In the genomic region with DNA sequence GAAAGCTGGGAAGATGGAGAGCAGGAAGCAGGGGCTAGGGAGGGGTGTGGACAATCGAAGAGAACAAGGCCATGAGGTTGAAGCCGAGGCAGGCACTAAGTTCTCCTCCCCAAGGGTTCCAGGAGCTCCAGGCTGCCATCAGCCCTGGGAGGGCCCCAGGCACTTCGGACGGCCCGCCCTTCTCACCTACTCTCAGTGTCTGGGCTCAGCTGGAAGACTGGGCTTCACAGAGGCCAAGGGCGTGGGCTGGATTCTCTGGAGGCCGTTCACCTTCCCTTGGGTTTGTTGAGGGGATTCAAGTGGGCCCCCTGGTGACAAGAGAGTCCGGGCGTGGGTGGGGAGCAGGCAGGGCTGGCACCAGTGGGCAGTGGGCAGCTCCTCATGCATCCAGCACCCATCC, we compare ENCODE assay signal across 25 cellular contexts.
DNase-seq lines count a peak whose midpoint lies in the region; ATAC-seq, FAIRE-seq and TF ChIP-seq lines count a peak whose summit lies in the region.
"Had no signal": no experiment of that assay in that cellular context is flagged by ENCODE, and none has a peak within 500 bp of the region (broad histone marks: within the 10 kb centered on the region; RNA-seq: fewer than 3 reads in every experiment).

No MANE protein-coding gene starts in this region.

- peaks cover 23 to 32% of the 10 kb centered on the region in 2 donors for H3K27me3 Mint-ChIP-seq in natural killer cell treated with Interleukin-12 subunit alpha and Interleukin-12 subunit beta and Interleukin-15 and Interleukin-18, amount 100 ng/mL, for 72 hours
- H3K27me3 Mint-ChIP-seq in natural killer cell (ENCODE audit: low read depth in 2 of 2): peaks cover 19 to 38% of the 10 kb centered on the region in 2 donors

- peaks cover 7% of the 10 kb centered on the region for H3K9me3 Mint-ChIP-seq in natural killer cell treated with Interleukin-12 subunit alpha and Interleukin-12 subunit beta and Interleukin-15 and Interleukin-18, amount 100 ng/mL, for 72 hours
- H3K9me3 Mint-ChIP-seq in natural killer cell: peaks cover 5 to 10% of the 10 kb centered on the region in 2 donors

- no peaks in the 10 kb centered on the region for H3K4me1 Mint-ChIP-seq in natural killer cell treated with Interleukin-12 subunit alpha and Interleukin-12 subunit beta and Interleukin-15 and Interleukin-18, amount 100 ng/mL, for 72 hours (ENCODE audit: low read depth in 2 of 2)
- H3K4me1 Mint-ChIP-seq in natural killer cell: peaks cover 0 to 5% of the 10 kb centered on the region in 2 donors
- H3K4me1 Mint-ChIP-seq: CD4-positive, alpha-beta memory T cell; IgD-negative memory B cell had no signal

- TF ChIP-seq POLR2A in H54 (IDR thresholded peaks at IDR 0.05; ENCODE audit: low read depth, low read length): no peak

- peak; percentile 5 for DNase-seq in natural killer cell treated with Interleukin-12 subunit alpha and Interleukin-12 subunit beta and Interleukin-15 and Interleukin-18, amount 100 ng/mL, for 72 hours (ENCODE audit: low spot score)
- DNase-seq in natural killer cell: no peak
- peak; percentile 30 for DNase-seq in kidney
- DNase-seq in posterior vena cava (ENCODE audit: low spot score): peak; percentile 66
- DNase-seq in small intestine: no peak
- DNase-seq in RCC 7860 (ENCODE audit: low spot score): no peak
- DNase-seq in NCI-H128 (lab: John Stamatoyannopoulos, UW; ENCODE audit: unreplicated experiment): no peak
- no peak for DNase-seq in H54 (ENCODE audit: insufficient read length, low spot score)
- DNase-seq: C1 segment of cervical spinal cord; CD4-positive, alpha-beta memory T cell; COR-L47; DMS53; HCEC 1CT; MM.1S; NCI-H1694 treated with DMSO at 0.1 percent for 48 hours; NCI-H2081; NCI-H2227 treated with DMSO at 0.1 percent for 48 hours; NCI-H510A; SHP77 had no signal

- H3K9me3 ChIP-seq in kidney (ENCODE audit: control insufficient read depth in 1 of 2, low read length in 2 of 2): peaks cover 0 to 13% of the 10 kb centered on the region in 2 donors
- no peaks in the 10 kb centered on the region for H3K9me3 ChIP-seq in small intestine (ENCODE audit: control insufficient read depth, low read depth)

- no peak for ATAC-seq in natural killer cell treated with Interleukin-12 subunit alpha and Interleukin-12 subunit beta and Interleukin-15 and Interleukin-18, amount 100 ng/mL, for 72 hours
- no peak for ATAC-seq in natural killer cell
- ATAC-seq: GM23338 had no signal

- no peak overlapping the region for H3K9ac ChIP-seq in kidney (ENCODE audit: low read length in 2 of 2)
- H3K9ac ChIP-seq: KMS-11 had no signal

- H3K4me3 ChIP-seq in kidney (ENCODE audit: low read length in 2 of 2) (no peak overlapping the region), small intestine (ENCODE audit: low read depth in 1 of 2, low read length in 2 of 2) (no peak overlapping the region)
- H3K4me3 ChIP-seq: GM23338 had no signal

- H3K27me3 ChIP-seq in small intestine (ENCODE audit: control insufficient read depth in 2 of 2, insufficient read depth in 2 of 2, low read length in 2 of 2): peaks cover 0 to 2% of the 10 kb centered on the region in 2 donors

- TF ChIP-seq CTCF in natural killer cell (IDR thresholded peaks at IDR 0.05) (no peak), kidney (IDR thresholded peaks at IDR 0.05; ENCODE audit: borderline replicate concordance, extremely low read depth, insufficient read depth) (no peak)

- H3K36me3 Mint-ChIP-seq in natural killer cell treated with Interleukin-12 subunit alpha and Interleukin-12 subunit beta and Interleukin-15 and Interleukin-18, amount 100 ng/mL, for 72 hours: peaks cover 9% of the 10 kb centered on the region
- H3K36me3 Mint-ChIP-seq in natural killer cell: peaks cover 18% of the 10 kb centered on the region
- H3K36me3 Mint-ChIP-seq: IgD-negative memory B cell had no signal

- H3K36me3 ChIP-seq in kidney (ENCODE audit: control insufficient read depth in 1 of 2, insufficient read depth in 2 of 2, low read length in 2 of 2) (no peaks in the 10 kb centered on the region), small intestine (ENCODE audit: control insufficient read depth in 2 of 2, insufficient read depth in 2 of 2, low read length in 2 of 2) (no peaks in the 10 kb centered on the region)

- WGBS in small intestine, 3 donors: 73 to 79% (median 78%) methylated on average over 9 of the region's 9 CpGs

- H3K4me3 Mint-ChIP-seq in natural killer cell treated with Interleukin-12 subunit alpha and Interleukin-12 subunit beta and Interleukin-15 and Interleukin-18, amount 100 ng/mL, for 72 hours: no peak overlapping the region
- H3K4me3 Mint-ChIP-seq in natural killer cell: no peak overlapping the region
- H3K4me3 Mint-ChIP-seq: CD4-positive, alpha-beta memory T cell; GM23338; IgD-negative memory B cell had no signal

- intact Hi-C loops in natural killer cell (cut with micrococcal nuclease) (no loop called here), kidney (cut with DNase I) (no loop called here), posterior vena cava (cut with DNase I) (no loop called here)

- H3K27ac Mint-ChIP-seq in natural killer cell treated with Interleukin-12 subunit alpha and Interleukin-12 subunit beta and Interleukin-15 and Interleukin-18, amount 100 ng/mL, for 72 hours: no peak overlapping the region
- H3K27ac Mint-ChIP-seq in natural killer cell: no peak overlapping the region
- H3K27ac Mint-ChIP-seq: IgD-negative memory B cell had no signal

- FAIRE-seq in kidney (lab: Jason Lieb, UNC) (no peak), small intestine (lab: Jason Lieb, UNC) (no peak), RCC 7860 (lab: Jason Lieb, UNC) (no peak), H54 (lab: Jason Lieb, UNC) (no peak)
- FAIRE-seq: GM18507 had no signal

- H3K4me1 ChIP-seq in kidney (ENCODE audit: control insufficient read depth in 1 of 2, insufficient read depth in 1 of 2, low read depth in 1 of 2, low read length in 2 of 2): no peaks in the 10 kb centered on the region
- H3K4me1 ChIP-seq in small intestine (ENCODE audit: control insufficient read depth in 2 of 2, insufficient read depth in 1 of 2, low read depth in 1 of 2, low read length in 1 of 2): no peaks in the 10 kb centered on the region

- H3K27ac ChIP-seq in kidney (ENCODE audit: low read depth in 2 of 2, low read length in 2 of 2): no peak overlapping the region
- H3K27ac ChIP-seq in small intestine (ENCODE audit: low read depth in 1 of 2, low read length in 1 of 2): no peak overlapping the region
- H3K27ac ChIP-seq: HL-60, KMS-11, RWPE1 had no signal

Comparison
In these comparisons a context has a peak if more than half of its experiments do, and no peak if none do; other contexts are left out.
1. DNase-seq: peak in natural killer cell treated with Interleukin-12 subunit alpha and Interleukin-12 subunit beta and Interleukin-15 and Interleukin-18, amount 100 ng/mL, for 72 hours (single experiment), kidney (single experiment) and posterior vena cava (single experiment); none in natural killer cell (single experiment), small intestine (single experiment), RCC 7860 (single experiment), NCI-H128 (single experiment) and H54 (single experiment).